In the genomic region with DNA sequence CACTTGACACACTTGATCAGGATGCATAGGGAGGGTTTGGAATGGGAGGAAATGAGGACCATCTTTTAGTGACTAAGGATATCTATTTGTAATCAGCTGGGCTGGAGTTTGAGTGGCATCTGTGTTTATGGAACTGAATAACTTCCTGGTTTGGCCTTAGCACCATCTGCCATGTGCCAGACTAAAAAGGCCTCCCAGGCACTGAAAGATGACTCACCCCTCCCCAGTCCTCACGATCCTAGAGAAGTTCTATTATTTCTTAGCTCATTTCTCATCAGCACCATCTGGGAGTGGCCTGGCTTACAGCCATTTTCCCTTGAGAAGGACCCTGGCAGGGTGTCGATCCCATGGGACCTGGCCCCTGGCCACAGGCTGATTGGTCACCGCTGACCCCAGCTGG, we compare ENCODE assay signal across 1 cellular context.
TF ChIP-seq lines count a peak whose summit lies in the region.

No MANE protein-coding gene starts in this region.

TF ChIP-seq in GM23338, 12 proteins besides CTCF, POLR2A, EP300 and RAD21 (continued from another document):
- TF ChIP-seq, protein P1, sequence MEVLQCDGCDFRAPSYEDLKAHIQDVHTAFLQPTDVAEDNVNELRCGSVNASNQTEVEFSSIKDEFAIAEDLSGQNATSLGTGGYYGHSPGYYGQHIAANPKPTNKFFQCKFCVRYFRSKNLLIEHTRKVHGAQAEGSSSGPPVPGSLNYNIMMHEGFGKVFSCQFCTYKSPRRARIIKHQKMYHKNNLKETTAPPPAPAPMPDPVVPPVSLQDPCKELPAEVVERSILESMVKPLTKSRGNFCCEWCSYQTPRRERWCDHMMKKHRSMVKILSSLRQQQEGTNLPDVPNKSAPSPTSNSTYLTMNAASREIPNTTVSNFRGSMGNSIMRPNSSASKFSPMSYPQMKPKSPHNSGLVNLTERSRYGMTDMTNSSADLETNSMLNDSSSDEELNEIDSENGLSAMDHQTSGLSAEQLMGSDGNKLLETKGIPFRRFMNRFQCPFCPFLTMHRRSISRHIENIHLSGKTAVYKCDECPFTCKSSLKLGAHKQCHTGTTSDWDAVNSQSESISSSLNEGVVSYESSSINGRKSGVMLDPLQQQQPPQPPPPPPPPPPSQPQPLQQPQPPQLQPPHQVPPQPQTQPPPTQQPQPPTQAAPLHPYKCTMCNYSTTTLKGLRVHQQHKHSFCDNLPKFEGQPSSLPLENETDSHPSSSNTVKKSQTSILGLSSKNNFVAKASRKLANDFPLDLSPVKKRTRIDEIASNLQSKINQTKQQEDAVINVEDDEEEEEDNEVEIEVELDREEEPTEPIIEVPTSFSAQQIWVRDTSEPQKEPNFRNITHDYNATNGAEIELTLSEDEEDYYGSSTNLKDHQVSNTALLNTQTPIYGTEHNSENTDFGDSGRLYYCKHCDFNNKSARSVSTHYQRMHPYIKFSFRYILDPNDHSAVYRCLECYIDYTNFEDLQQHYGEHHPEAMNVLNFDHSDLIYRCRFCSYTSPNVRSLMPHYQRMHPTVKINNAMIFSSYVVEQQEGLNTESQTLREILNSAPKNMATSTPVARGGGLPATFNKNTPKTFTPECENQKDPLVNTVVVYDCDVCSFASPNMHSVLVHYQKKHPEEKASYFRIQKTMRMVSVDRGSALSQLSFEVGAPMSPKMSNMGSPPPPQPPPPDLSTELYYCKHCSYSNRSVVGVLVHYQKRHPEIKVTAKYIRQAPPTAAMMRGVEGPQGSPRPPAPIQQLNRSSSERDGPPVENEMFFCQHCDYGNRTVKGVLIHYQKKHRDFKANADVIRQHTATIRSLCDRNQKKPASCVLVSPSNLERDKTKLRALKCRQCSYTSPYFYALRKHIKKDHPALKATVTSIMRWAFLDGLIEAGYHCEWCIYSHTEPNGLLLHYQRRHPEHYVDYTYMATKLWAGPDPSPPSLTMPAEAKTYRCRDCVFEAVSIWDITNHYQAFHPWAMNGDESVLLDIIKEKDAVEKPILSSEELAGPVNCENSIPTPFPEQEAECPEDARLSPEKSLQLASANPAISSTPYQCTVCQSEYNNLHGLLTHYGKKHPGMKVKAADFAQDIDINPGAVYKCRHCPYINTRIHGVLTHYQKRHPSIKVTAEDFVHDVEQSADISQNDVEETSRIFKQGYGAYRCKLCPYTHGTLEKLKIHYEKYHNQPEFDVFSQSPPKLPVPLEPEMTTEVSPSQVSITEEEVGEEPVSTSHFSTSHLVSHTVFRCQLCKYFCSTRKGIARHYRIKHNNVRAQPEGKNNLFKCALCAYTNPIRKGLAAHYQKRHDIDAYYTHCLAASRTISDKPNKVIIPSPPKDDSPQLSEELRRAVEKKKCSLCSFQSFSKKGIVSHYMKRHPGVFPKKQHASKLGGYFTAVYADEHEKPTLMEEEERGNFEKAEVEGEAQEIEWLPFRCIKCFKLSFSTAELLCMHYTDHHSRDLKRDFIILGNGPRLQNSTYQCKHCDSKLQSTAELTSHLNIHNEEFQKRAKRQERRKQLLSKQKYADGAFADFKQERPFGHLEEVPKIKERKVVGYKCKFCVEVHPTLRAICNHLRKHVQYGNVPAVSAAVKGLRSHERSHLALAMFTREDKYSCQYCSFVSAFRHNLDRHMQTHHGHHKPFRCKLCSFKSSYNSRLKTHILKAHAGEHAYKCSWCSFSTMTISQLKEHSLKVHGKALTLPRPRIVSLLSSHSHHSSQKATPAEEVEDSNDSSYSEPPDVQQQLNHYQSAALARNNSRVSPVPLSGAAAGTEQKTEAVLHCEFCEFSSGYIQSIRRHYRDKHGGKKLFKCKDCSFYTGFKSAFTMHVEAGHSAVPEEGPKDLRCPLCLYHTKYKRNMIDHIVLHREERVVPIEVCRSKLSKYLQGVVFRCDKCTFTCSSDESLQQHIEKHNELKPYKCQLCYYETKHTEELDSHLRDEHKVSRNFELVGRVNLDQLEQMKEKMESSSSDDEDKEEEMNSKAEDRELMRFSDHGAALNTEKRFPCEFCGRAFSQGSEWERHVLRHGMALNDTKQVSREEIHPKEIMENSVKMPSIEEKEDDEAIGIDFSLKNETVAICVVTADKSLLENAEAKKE (CRISPR knock-in tag; IDR thresholded peaks at IDR 0.05), result no peak
- TF ChIP-seq, protein P2, sequence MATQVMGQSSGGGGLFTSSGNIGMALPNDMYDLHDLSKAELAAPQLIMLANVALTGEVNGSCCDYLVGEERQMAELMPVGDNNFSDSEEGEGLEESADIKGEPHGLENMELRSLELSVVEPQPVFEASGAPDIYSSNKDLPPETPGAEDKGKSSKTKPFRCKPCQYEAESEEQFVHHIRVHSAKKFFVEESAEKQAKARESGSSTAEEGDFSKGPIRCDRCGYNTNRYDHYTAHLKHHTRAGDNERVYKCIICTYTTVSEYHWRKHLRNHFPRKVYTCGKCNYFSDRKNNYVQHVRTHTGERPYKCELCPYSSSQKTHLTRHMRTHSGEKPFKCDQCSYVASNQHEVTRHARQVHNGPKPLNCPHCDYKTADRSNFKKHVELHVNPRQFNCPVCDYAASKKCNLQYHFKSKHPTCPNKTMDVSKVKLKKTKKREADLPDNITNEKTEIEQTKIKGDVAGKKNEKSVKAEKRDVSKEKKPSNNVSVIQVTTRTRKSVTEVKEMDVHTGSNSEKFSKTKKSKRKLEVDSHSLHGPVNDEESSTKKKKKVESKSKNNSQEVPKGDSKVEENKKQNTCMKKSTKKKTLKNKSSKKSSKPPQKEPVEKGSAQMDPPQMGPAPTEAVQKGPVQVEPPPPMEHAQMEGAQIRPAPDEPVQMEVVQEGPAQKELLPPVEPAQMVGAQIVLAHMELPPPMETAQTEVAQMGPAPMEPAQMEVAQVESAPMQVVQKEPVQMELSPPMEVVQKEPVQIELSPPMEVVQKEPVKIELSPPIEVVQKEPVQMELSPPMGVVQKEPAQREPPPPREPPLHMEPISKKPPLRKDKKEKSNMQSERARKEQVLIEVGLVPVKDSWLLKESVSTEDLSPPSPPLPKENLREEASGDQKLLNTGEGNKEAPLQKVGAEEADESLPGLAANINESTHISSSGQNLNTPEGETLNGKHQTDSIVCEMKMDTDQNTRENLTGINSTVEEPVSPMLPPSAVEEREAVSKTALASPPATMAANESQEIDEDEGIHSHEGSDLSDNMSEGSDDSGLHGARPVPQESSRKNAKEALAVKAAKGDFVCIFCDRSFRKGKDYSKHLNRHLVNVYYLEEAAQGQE (IDR thresholded peaks at IDR 0.05; ENCODE audit: unreplicated experiment), result no peak
- TF ChIP-seq NANOG (IDR thresholded peaks at IDR 0.05; ENCODE audit: borderline replicate concordance), result no peak
